ENCODE assay signal across 1 cellular context in genomic region chr1:234725177-234726132, GRCh38.
TF ChIP-seq lines count a peak whose summit lies in the region.

No MANE protein-coding gene starts in this region.

TF ChIP-seq in H1, 55 proteins besides CTCF, POLR2A, EP300 and RAD21 (continued from another document):
- no peak for TF ChIP-seq CEBPB (IDR thresholded peaks at IDR 0.05; ENCODE audit: low read depth, low read length)
